Comparison of ENCODE assay signal across 8 cellular contexts in the genomic region with DNA sequence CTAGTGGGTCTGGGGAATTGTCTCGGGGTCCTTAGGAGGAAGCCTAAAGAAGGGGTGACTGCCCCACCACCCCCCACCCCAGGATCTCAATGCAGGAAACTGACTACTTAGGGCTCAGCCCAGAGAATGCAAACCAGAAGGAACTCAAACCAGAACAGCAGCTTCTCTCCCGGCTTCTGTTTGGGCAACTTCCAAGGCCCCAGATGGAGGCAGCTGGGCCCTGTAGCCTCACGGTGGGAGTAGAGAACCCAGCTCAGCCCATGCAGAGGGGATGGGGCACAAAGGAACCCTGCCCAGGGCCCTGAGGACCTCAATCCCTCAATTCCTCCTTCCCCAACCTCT. TPM values are rescaled to one million over a fixed set of nuclear protein-coding genes. Genes with fewer than 3 reads are reported as not detected.
DNase-seq lines count a peak whose midpoint lies in the region; ATAC-seq and TF ChIP-seq lines count a peak whose summit lies in the region.
"Had no signal": no experiment of that assay in that cellular context is flagged by ENCODE, and none has a peak within 500 bp of the region (broad histone marks: within the 10 kb centered on the region; RNA-seq: fewer than 3 reads in every experiment).

No MANE protein-coding gene starts in this region.

- H2AFZ ChIP-seq in fibroblast of lung (ENCODE audit: low read length) (no peak overlapping the region), GM23338 (no peak overlapping the region)

- H4K20me1 ChIP-seq in fibroblast of lung (ENCODE audit: control insufficient read depth, extremely low read depth, insufficient read depth, low read length) (no peaks in the 10 kb centered on the region), GM23338 (replicated peaks; ENCODE audit: insufficient read depth) (no peaks in the 10 kb centered on the region)

- H3F3A ChIP-seq in GM23338 (replicated peaks; ENCODE audit: low read depth) = peaks cover 8% of the 10 kb centered on the region; the same call in 1 of the 2 replicates

- peaks cover 3% of the 10 kb centered on the region for H3K36me3 Mint-ChIP-seq in stimulated activated memory B cell treated with anti-CD40 and anti-IgM and Interleukin-4, amounts not matched to agents 10 μg/mL and 1 μg/mL and 100 μg/mL, for 72 hours
- H3K36me3 Mint-ChIP-seq in GM23338 (ENCODE audit: low read depth) = no peaks in the 10 kb centered on the region

- no peaks in the 10 kb centered on the region for H3K9me3 ChIP-seq in fibroblast of lung (ENCODE audit: control insufficient read depth, insufficient read depth, low read depth, low read length)

- H3K36me3 ChIP-seq in fibroblast of lung (ENCODE audit: control insufficient read depth, insufficient read depth, low read length) = no peaks in the 10 kb centered on the region
- no peaks in the 10 kb centered on the region for H3K36me3 ChIP-seq in GM23338 (ENCODE audit: insufficient read depth)

- TF ChIP-seq CTCF in GM12865 (IDR thresholded peaks at IDR 0.05; ENCODE audit: insufficient read depth, low read depth, low read length, missing control alignments) (no peak), fibroblast of lung (conservative IDR thresholded peaks at IDR 0.05 in 1 of 2, IDR thresholded peaks at IDR 0.05 in 1 of 2; ENCODE audit: low read depth in 1 of 2, low read length in 2 of 2) (peak; percentile 13 to 20), GM23338 (conservative IDR thresholded peaks at IDR 0.05; ENCODE audit: low read depth in 2 of 2) (no peak)

- H3K4me3 ChIP-seq in GM12865 (ENCODE audit: low read depth, low read length) (peak overlapping the region; percentile 100), fibroblast of lung (replicated peaks in 1 of 4; ENCODE audit: control extremely low read depth in 1 of 4, insufficient read depth in 1 of 4, low read depth in 3 of 4, low read length in 4 of 4) (peak overlapping the region; percentile 19 to 48 (median 42)), GM23338 (no peak overlapping the region)

- H3K27me3 ChIP-seq in fibroblast of lung (ENCODE audit: control insufficient read depth, insufficient read depth, low read length) = no peaks in the 10 kb centered on the region
- no peaks in the 10 kb centered on the region for H3K27me3 ChIP-seq in GM23338 (ENCODE audit: insufficient read depth)

- H3K9me3 Mint-ChIP-seq in stimulated activated memory B cell treated with anti-CD40 and anti-IgM and Interleukin-4, amounts not matched to agents 10 μg/mL and 1 μg/mL and 100 μg/mL, for 72 hours = no peaks in the 10 kb centered on the region
- no peaks in the 10 kb centered on the region; the same call in 2 of the 3 replicates for H3K9me3 Mint-ChIP-seq in GM23338

- H3K4me1 ChIP-seq in fibroblast of lung (ENCODE audit: control insufficient read depth, extremely low read depth, insufficient read depth, low read length) (peaks cover 11% of the 10 kb centered on the region), GM23338 (ENCODE audit: insufficient read depth) (peaks cover 13% of the 10 kb centered on the region; the same call in 1 of the 2 replicates)

- no peak for ATAC-seq in stimulated activated memory B cell treated with anti-CD40 and anti-IgM and Interleukin-4, amounts not matched to agents 10 μg/mL and 1 μg/mL and 100 μg/mL, for 72 hours
- no peak for ATAC-seq in GM23338

- no peak for DNase-seq in GM12865 (ENCODE audit: low read depth)
- peak; percentile 37 for DNase-seq in RKO (ENCODE audit: low spot score)
- peak in 1 of 2 donors; percentile 67 for DNase-seq in fibroblast of lung (ENCODE audit: low read depth in 2 of 2)
- DNase-seq in GM23338 (ENCODE audit: low spot score) = no peak
- no peak for DNase-seq in NCI-H510A treated with DMSO at 0.1 percent for 48 hours (lab: John Stamatoyannopoulos, UW)
- DNase-seq in SK-N-DZ (ENCODE audit: low spot score) = no peak
- DNase-seq: retina had no signal

- peak overlapping the region; percentile 83 for H3K4me3 Mint-ChIP-seq in stimulated activated memory B cell treated with anti-CD40 and anti-IgM and Interleukin-4, amounts not matched to agents 10 μg/mL and 1 μg/mL and 100 μg/mL, for 72 hours
- H3K4me3 Mint-ChIP-seq in GM23338 = no peak overlapping the region

- peak overlapping the region; percentile 46 for H3K9ac ChIP-seq in fibroblast of lung (ENCODE audit: insufficient read depth, low read length)

- no peaks in the 10 kb centered on the region for H3K27me3 Mint-ChIP-seq in stimulated activated memory B cell treated with anti-CD40 and anti-IgM and Interleukin-4, amounts not matched to agents 10 μg/mL and 1 μg/mL and 100 μg/mL, for 72 hours
- peaks cover 16% of the 10 kb centered on the region for H3K27me3 Mint-ChIP-seq in GM23338 (ENCODE audit: insufficient read depth, low read depth, poor library complexity)

- H3K79me2 ChIP-seq in fibroblast of lung (ENCODE audit: control insufficient read depth, insufficient read depth, low read length) = peaks cover 41% of the 10 kb centered on the region
- no peaks in the 10 kb centered on the region for H3K79me2 ChIP-seq in GM23338 (replicated peaks; ENCODE audit: insufficient read depth)

- H3K4me1 Mint-ChIP-seq in stimulated activated memory B cell treated with anti-CD40 and anti-IgM and Interleukin-4, amounts not matched to agents 10 μg/mL and 1 μg/mL and 100 μg/mL, for 72 hours = peaks cover 50% of the 10 kb centered on the region
- H3K4me1 Mint-ChIP-seq in GM23338 = peaks cover 21% of the 10 kb centered on the region

- no peaks in the 10 kb centered on the region for H3K9me2 ChIP-seq in GM23338 (ENCODE audit: insufficient read depth)

- H3K27ac Mint-ChIP-seq in stimulated activated memory B cell treated with anti-CD40 and anti-IgM and Interleukin-4, amounts not matched to agents 10 μg/mL and 1 μg/mL and 100 μg/mL, for 72 hours = peak overlapping the region; percentile 95
- H3K27ac Mint-ChIP-seq in GM23338 = no peak overlapping the region; the same call in 1 of the 2 replicates

- H3K4me2 ChIP-seq in fibroblast of lung (ENCODE audit: extremely low read depth, insufficient read depth, low read length) (peak overlapping the region; percentile 83), GM23338 (no peak overlapping the region)

- peak overlapping the region; percentile 91 for H3K27ac ChIP-seq in fibroblast of lung (ENCODE audit: insufficient read depth, low read length)
- no peak overlapping the region for H3K27ac ChIP-seq in GM23338 (ENCODE audit: low read depth)

TF ChIP-seq in GM23338, 12 proteins besides CTCF, POLR2A, EP300 and RAD21 (continues in another document):
- no peak for TF ChIP-seq POLR2AphosphoS5 (IDR thresholded peaks at IDR 0.05; ENCODE audit: low read depth)
- no peak for TF ChIP-seq STAT1 (IDR thresholded peaks at IDR 0.05; ENCODE audit: unreplicated experiment)
- TF ChIP-seq ZNF331 (CRISPR knock-in tag; IDR thresholded peaks at IDR 0.05; ENCODE audit: low read depth) = no peak
- TF ChIP-seq EZH2phosphoT487 (IDR thresholded peaks at IDR 0.05; ENCODE audit: unreplicated experiment) = no peak
- no peak for TF ChIP-seq EZH2 (IDR thresholded peaks at IDR 0.05; ENCODE audit: low read depth, unreplicated experiment)
- no peak for TF ChIP-seq ZNF114 (CRISPR knock-in tag; IDR thresholded peaks at IDR 0.05)
- TF ChIP-seq JUNB (IDR thresholded peaks at IDR 0.05; ENCODE audit: unreplicated experiment) = no peak
- TF ChIP-seq CREB1 (CRISPR knock-in tag; IDR thresholded peaks at IDR 0.05; ENCODE audit: low read depth) = no peak

RNA-seq across cellular contexts. Expression of gene ADGRE5, which starts 2.3 kb away (rescaled TPM):
- total RNA-seq in fibroblast of lung = 17.2 and 40.6 TPM in 2 replicates
- 32.9 and 46.3 TPM in 2 replicates for polyA plus RNA-seq in fibroblast of lung
- polyA plus RNA-seq in fibroblast of lung (2012) = 72.6 and 94.0 TPM in 2 replicates
- 117 and 134 TPM in 2 replicates for polyA minus RNA-seq in fibroblast of lung (ENCODE audit: low replicate concordance)
- total RNA-seq in GM23338 (2014; rRNA removed; shearing (Covaris generic)) = 1.5 and 5.5 TPM in 2 replicates
- 1.4 and 2.1 TPM in 2 replicates for polyA plus RNA-seq in GM23338 (2016; fragmentation: Nextera tagmentation; extraction: Ambion mirVana)
- polyA plus RNA-seq in SK-N-DZ (2014; cell fraction: cytosol; rRNA removed) = not detected in 2 replicates
- polyA plus RNA-seq in SK-N-DZ (2014; cell fraction: nucleus; rRNA removed) = 0.24 and 0.45 TPM in 2 replicates

RNA-seq across cellular contexts. Expression of gene DDX39A, which starts 35.6 kb away (rescaled TPM):
- 28.5 and 36.5 TPM in 2 replicates for total RNA-seq in fibroblast of lung
- polyA plus RNA-seq in fibroblast of lung = 35.9 and 80.5 TPM in 2 replicates
- polyA plus RNA-seq in fibroblast of lung (2012) = 43.1 and 109 TPM in 2 replicates
- 46.7 and 131 TPM in 2 replicates for polyA minus RNA-seq in fibroblast of lung (ENCODE audit: low replicate concordance)
- 156 and 196 TPM in 2 replicates for total RNA-seq in GM23338 (2014; rRNA removed; shearing (Covaris generic))
- 185 and 195 TPM in 2 replicates for polyA plus RNA-seq in GM23338 (2016; fragmentation: Nextera tagmentation; extraction: Ambion mirVana)
- polyA plus RNA-seq in SK-N-DZ (2014; cell fraction: cytosol; rRNA removed) = 135 and 143 TPM in 2 replicates
- polyA plus RNA-seq in SK-N-DZ (2014; cell fraction: nucleus; rRNA removed) = 628 and 731 TPM in 2 replicates

RNA-seq across cellular contexts. Expression of gene PKN1, which starts 49.6 kb away (rescaled TPM):
- total RNA-seq in fibroblast of lung = 125 and 141 TPM in 2 replicates
- polyA plus RNA-seq in fibroblast of lung = 43.2 and 45.3 TPM in 2 replicates
- polyA plus RNA-seq in fibroblast of lung (2012) = 101 and 112 TPM in 2 replicates
- polyA minus RNA-seq in fibroblast of lung (ENCODE audit: low replicate concordance) = 172 and 209 TPM in 2 replicates
- total RNA-seq in GM23338 (2014; rRNA removed; shearing (Covaris generic)) = 147 and 201 TPM in 2 replicates
- polyA plus RNA-seq in GM23338 (2016; fragmentation: Nextera tagmentation; extraction: Ambion mirVana) = 86.8 and 106 TPM in 2 replicates
- 54.2 and 66.3 TPM in 2 replicates for polyA plus RNA-seq in SK-N-DZ (2014; cell fraction: cytosol; rRNA removed)
- 72.5 and 88.8 TPM in 2 replicates for polyA plus RNA-seq in SK-N-DZ (2014; cell fraction: nucleus; rRNA removed)

Comparison
In these comparisons a context has a peak if more than half of its experiments do, and no peak if none do; other contexts are left out.
1. CTCF ChIP-seq: peak in fibroblast of lung (2 of 2); none in GM12865 (single experiment) and GM23338 (0 of 2).